1 cellular context compared by ENCODE assay signal in the genomic region with DNA sequence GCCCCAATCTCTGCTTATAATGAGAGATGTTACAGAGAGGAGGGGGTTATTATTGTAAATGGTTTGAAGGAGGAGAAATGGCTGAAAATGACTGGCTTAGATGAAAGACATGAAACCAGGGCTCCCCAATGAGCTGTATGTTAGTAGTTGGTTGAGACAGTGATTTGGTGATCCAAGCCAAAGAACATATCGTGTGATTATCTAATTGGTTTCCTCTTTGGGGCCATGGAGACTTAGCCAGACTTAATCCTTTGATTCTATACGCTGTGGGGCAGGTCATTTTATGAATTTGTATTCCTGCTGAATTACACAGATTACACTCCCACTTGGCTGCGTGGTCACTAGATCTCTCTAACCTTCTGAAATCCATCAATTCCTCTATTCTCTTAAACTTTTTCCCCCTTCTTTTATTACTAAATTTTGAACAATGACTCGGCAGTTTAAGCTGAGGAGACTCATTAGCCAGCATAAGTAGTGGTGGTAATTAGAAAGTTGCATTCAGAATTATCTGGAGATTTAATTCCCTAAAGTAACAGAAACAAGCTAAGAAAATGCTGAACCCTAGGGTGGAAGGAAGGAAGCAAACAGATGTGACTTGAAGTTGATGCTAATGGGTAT.
A peak's percentile ranks its signal among the peaks of the same experiment; 100 is the strongest.
TF ChIP-seq lines count a peak whose summit lies in the region.

No MANE protein-coding gene starts in this region.

TF ChIP-seq in HepG2, 621 proteins besides CTCF, POLR2A, EP300 and RAD21:
- TF ChIP-seq MXD4 (CRISPR knock-in tag; IDR thresholded peaks at IDR 0.05): no peak
- TF ChIP-seq FIP1L1 (IDR thresholded peaks at IDR 0.05; ENCODE audit: borderline replicate concordance, insufficient read depth, low read depth, low read length): no peak
- TF ChIP-seq ZNF224 (CRISPR knock-in tag; IDR thresholded peaks at IDR 0.05): no peak
- TF ChIP-seq, protein P1, sequence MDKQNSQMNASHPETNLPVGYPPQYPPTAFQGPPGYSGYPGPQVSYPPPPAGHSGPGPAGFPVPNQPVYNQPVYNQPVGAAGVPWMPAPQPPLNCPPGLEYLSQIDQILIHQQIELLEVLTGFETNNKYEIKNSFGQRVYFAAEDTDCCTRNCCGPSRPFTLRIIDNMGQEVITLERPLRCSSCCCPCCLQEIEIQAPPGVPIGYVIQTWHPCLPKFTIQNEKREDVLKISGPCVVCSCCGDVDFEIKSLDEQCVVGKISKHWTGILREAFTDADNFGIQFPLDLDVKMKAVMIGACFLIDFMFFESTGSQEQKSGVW (CRISPR knock-in tag; IDR thresholded peaks at IDR 0.05; ENCODE audit: borderline replicate concordance): no peak
- TF ChIP-seq SRY (CRISPR knock-in tag; IDR thresholded peaks at IDR 0.05): no peak
- TF ChIP-seq SALL1 (CRISPR knock-in tag; IDR thresholded peaks at IDR 0.05): no peak
- peak; percentile 6; the same call in 1 of the 2 replicates for TF ChIP-seq ZNF335 (CRISPR knock-in tag; IDR thresholded peaks at IDR 0.05)
- TF ChIP-seq, protein P2, sequence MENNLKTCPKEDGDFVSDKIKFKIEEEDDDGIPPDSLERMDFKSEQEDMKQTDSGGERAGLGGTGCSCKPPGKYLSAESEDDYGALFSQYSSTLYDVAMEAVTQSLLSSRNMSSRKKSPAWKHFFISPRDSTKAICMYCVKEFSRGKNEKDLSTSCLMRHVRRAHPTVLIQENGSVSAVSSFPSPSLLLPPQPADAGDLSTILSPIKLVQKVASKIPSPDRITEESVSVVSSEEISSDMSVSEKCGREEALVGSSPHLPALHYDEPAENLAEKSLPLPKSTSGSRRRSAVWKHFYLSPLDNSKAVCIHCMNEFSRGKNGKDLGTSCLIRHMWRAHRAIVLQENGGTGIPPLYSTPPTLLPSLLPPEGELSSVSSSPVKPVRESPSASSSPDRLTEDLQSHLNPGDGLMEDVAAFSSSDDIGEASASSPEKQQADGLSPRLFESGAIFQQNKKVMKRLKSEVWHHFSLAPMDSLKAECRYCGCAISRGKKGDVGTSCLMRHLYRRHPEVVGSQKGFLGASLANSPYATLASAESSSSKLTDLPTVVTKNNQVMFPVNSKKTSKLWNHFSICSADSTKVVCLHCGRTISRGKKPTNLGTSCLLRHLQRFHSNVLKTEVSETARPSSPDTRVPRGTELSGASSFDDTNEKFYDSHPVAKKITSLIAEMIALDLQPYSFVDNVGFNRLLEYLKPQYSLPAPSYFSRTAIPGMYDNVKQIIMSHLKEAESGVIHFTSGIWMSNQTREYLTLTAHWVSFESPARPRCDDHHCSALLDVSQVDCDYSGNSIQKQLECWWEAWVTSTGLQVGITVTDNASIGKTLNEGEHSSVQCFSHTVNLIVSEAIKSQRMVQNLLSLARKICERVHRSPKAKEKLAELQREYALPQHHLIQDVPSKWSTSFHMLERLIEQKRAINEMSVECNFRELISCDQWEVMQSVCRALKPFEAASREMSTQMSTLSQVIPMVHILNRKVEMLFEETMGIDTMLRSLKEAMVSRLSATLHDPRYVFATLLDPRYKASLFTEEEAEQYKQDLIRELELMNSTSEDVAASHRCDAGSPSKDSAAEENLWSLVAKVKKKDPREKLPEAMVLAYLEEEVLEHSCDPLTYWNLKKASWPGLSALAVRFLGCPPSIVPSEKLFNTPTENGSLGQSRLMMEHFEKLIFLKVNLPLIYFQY (CRISPR knock-in tag; IDR thresholded peaks at IDR 0.05; ENCODE audit: borderline replicate concordance): no peak
- TF ChIP-seq, protein P3, sequence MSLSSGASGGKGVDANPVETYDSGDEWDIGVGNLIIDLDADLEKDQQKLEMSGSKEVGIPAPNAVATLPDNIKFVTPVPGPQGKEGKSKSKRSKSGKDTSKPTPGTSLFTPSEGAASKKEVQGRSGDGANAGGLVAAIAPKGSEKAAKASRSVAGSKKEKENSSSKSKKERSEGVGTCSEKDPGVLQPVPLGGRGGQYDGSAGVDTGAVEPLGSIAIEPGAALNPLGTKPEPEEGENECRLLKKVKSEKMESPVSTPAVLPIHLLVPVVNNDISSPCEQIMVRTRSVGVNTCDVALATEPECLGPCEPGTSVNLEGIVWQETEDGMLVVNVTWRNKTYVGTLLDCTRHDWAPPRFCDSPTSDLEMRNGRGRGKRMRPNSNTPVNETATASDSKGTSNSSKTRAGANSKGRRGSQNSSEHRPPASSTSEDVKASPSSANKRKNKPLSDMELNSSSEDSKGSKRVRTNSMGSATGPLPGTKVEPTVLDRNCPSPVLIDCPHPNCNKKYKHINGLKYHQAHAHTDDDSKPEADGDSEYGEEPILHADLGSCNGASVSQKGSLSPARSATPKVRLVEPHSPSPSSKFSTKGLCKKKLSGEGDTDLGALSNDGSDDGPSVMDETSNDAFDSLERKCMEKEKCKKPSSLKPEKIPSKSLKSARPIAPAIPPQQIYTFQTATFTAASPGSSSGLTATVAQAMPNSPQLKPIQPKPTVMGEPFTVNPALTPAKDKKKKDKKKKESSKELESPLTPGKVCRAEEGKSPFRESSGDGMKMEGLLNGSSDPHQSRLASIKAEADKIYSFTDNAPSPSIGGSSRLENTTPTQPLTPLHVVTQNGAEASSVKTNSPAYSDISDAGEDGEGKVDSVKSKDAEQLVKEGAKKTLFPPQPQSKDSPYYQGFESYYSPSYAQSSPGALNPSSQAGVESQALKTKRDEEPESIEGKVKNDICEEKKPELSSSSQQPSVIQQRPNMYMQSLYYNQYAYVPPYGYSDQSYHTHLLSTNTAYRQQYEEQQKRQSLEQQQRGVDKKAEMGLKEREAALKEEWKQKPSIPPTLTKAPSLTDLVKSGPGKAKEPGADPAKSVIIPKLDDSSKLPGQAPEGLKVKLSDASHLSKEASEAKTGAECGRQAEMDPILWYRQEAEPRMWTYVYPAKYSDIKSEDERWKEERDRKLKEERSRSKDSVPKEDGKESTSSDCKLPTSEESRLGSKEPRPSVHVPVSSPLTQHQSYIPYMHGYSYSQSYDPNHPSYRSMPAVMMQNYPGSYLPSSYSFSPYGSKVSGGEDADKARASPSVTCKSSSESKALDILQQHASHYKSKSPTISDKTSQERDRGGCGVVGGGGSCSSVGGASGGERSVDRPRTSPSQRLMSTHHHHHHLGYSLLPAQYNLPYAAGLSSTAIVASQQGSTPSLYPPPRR (CRISPR knock-in tag; IDR thresholded peaks at IDR 0.05; ENCODE audit: borderline replicate concordance): no peak
- TF ChIP-seq, protein P4, sequence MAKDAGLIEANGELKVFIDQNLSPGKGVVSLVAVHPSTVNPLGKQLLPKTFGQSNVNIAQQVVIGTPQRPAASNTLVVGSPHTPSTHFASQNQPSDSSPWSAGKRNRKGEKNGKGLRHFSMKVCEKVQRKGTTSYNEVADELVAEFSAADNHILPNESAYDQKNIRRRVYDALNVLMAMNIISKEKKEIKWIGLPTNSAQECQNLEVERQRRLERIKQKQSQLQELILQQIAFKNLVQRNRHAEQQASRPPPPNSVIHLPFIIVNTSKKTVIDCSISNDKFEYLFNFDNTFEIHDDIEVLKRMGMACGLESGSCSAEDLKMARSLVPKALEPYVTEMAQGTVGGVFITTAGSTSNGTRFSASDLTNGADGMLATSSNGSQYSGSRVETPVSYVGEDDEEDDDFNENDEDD (CRISPR knock-in tag; IDR thresholded peaks at IDR 0.05; ENCODE audit: borderline replicate concordance): no peak
- TF ChIP-seq NPAS2 (CRISPR knock-in tag; IDR thresholded peaks at IDR 0.05; ENCODE audit: borderline replicate concordance): no peak
- TF ChIP-seq NFE2L2 (IDR thresholded peaks at IDR 0.05; ENCODE audit: low read length): peak; percentile 91
TF ChIP-seq in HepG2: peak in this region for 2.
